ENCODE assay signal across 8 cellular contexts in the genomic region with DNA sequence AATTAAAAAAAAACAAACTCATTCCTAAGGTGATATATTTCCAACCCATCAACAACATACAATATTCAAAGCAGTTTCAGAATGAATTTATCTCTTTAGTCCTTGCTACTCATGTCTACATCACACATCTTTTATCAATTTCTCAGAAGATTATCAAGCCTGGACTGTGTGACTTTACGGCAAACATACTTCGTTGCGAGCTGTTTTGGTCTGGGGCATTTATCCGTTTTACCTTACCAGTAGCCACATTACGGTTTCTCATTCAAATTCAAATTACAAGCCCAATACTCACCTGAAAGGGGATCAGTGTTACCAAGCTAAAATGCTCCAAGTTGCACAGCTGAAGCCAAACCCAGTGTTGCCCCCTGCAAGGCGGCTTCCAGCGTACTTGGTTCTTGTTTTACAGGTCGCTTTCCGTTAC. TPM values are rescaled to one million over a fixed set of nuclear protein-coding genes. Genes with fewer than 3 reads are reported as not detected.
DNase-seq lines count a peak whose midpoint lies in the region; ATAC-seq and TF ChIP-seq lines count a peak whose summit lies in the region.

No MANE protein-coding gene starts in this region.

- H3K9me3 Mint-ChIP-seq in activated T-cell treated with anti-CD3 and anti-CD28 coated beads, Interleukin-2, amount 50 U/mL, for 24 hours: no peaks in the 10 kb centered on the region

- ATAC-seq in GM19452 (IDR thresholded peaks at IDR 0.05; ENCODE audit: unreplicated experiment) (no peak), GM18868 (IDR thresholded peaks at IDR 0.05; ENCODE audit: unreplicated experiment) (no peak), HG03159 (IDR thresholded peaks at IDR 0.05; ENCODE audit: unreplicated experiment) (no peak)

- peaks cover 55% of the 10 kb centered on the region for H3K4me1 Mint-ChIP-seq in activated T-cell treated with anti-CD3 and anti-CD28 coated beads, Interleukin-2, amount 50 U/mL, for 24 hours (ENCODE audit: low read depth)

- H3K36me3 ChIP-seq in adipocyte (ENCODE audit: control insufficient read depth, insufficient read depth, low read length, severe bottlenecking) (peaks cover 60% of the 10 kb centered on the region), liver (ENCODE audit: control insufficient read depth in 4 of 4, insufficient read depth in 3 of 4, low read depth in 1 of 4, low read length in 3 of 4) (peaks cover 10 to 44% (median 43%) of the 10 kb centered on the region in 4 donors), thymus (ENCODE audit: control insufficient read depth, insufficient read depth) (peaks cover 27% of the 10 kb centered on the region)

- H3K4me3 Mint-ChIP-seq in activated T-cell treated with anti-CD3 and anti-CD28 coated beads, Interleukin-2, amount 50 U/mL, for 24 hours: peak overlapping the region; percentile 93

- WGBS in liver: 4% methylated on average over 9 of the region's 9 CpGs
- WGBS in thymus: 14% methylated on average over 9 of the region's 9 CpGs

- no peaks in the 10 kb centered on the region for H3K9me3 ChIP-seq in adipocyte (ENCODE audit: control insufficient read depth, low read length)
- H3K9me3 ChIP-seq in liver (ENCODE audit: control insufficient read depth in 4 of 4, low read length in 3 of 4): no peaks in the 10 kb centered on the region
- no peaks in the 10 kb centered on the region for H3K9me3 ChIP-seq in thymus (ENCODE audit: control insufficient read depth)

- no peak for TF ChIP-seq CTCF in liver (IDR thresholded peaks at IDR 0.05; ENCODE audit: low read depth, low read length, missing input control)

- peak overlapping the region; percentile 99 for H3K4me3 ChIP-seq in adipocyte (ENCODE audit: low read length)
- peak overlapping the region; percentile 64 to 97 (median 82) for H3K4me3 ChIP-seq in liver (ENCODE audit: low read depth in 1 of 3, low read length in 3 of 3)
- H3K4me3 ChIP-seq in thymus (ENCODE audit: low read length): peak overlapping the region; percentile 95

- H3K4me1 ChIP-seq in adipocyte (ENCODE audit: control insufficient read depth, insufficient read depth, low read length) (peaks cover 53% of the 10 kb centered on the region), liver (ENCODE audit: control insufficient read depth in 4 of 4, insufficient read depth in 4 of 4, low read length in 3 of 4) (peaks cover 0 to 54% (median 49%) of the 10 kb centered on the region in 4 donors), thymus (ENCODE audit: control insufficient read depth, insufficient read depth, low read length) (peaks cover 12% of the 10 kb centered on the region)

- no peak for DNase-seq in activated T-cell treated with anti-CD3 and anti-CD28 coated beads, Interleukin-2, amount 50 U/mL, for 24 hours
- DNase-seq in activated T-cell treated with anti-CD3 and anti-CD28 coated beads, Interleukin-2, amount 50 U/mL, for 1 hour: no peak
- DNase-seq in adipocyte (ENCODE audit: low read depth): no peak

- peaks cover 78% of the 10 kb centered on the region for H3K36me3 Mint-ChIP-seq in activated T-cell treated with anti-CD3 and anti-CD28 coated beads, Interleukin-2, amount 50 U/mL, for 24 hours (ENCODE audit: low read depth)

- H3K9ac ChIP-seq in adipocyte (ENCODE audit: low read length) (peak overlapping the region; percentile 89), liver (ENCODE audit: low read depth in 1 of 2, low read length in 2 of 2) (peak overlapping the region; percentile 63 to 90)

- peaks cover 3% of the 10 kb centered on the region for H3K27me3 Mint-ChIP-seq in activated T-cell treated with anti-CD3 and anti-CD28 coated beads, Interleukin-2, amount 50 U/mL, for 24 hours

- no peak for TF ChIP-seq RAD21 in liver (IDR thresholded peaks at IDR 0.05)

- peak overlapping the region in 1 of 2 donors; percentile 0 for H3K27ac ChIP-seq in liver (ENCODE audit: low read depth in 1 of 2, low read length in 2 of 2)
- no peak overlapping the region for H3K27ac ChIP-seq in thymus (ENCODE audit: low read depth)

- peak overlapping the region; percentile 99 for H3K27ac Mint-ChIP-seq in activated T-cell treated with anti-CD3 and anti-CD28 coated beads, Interleukin-2, amount 50 U/mL, for 24 hours

- no peaks in the 10 kb centered on the region for H3K27me3 ChIP-seq in adipocyte (replicated peaks; ENCODE audit: control insufficient read depth, insufficient read depth, low read length)
- H3K27me3 ChIP-seq in liver (ENCODE audit: control insufficient read depth in 4 of 4, insufficient read depth in 4 of 4, low read length in 3 of 4): no peaks in the 10 kb centered on the region
- H3K27me3 ChIP-seq in thymus (ENCODE audit: control insufficient read depth, insufficient read depth): no peaks in the 10 kb centered on the region

TF ChIP-seq in liver, 16 proteins besides CTCF, POLR2A, EP300 and RAD21:
- TF ChIP-seq, protein P1, sequence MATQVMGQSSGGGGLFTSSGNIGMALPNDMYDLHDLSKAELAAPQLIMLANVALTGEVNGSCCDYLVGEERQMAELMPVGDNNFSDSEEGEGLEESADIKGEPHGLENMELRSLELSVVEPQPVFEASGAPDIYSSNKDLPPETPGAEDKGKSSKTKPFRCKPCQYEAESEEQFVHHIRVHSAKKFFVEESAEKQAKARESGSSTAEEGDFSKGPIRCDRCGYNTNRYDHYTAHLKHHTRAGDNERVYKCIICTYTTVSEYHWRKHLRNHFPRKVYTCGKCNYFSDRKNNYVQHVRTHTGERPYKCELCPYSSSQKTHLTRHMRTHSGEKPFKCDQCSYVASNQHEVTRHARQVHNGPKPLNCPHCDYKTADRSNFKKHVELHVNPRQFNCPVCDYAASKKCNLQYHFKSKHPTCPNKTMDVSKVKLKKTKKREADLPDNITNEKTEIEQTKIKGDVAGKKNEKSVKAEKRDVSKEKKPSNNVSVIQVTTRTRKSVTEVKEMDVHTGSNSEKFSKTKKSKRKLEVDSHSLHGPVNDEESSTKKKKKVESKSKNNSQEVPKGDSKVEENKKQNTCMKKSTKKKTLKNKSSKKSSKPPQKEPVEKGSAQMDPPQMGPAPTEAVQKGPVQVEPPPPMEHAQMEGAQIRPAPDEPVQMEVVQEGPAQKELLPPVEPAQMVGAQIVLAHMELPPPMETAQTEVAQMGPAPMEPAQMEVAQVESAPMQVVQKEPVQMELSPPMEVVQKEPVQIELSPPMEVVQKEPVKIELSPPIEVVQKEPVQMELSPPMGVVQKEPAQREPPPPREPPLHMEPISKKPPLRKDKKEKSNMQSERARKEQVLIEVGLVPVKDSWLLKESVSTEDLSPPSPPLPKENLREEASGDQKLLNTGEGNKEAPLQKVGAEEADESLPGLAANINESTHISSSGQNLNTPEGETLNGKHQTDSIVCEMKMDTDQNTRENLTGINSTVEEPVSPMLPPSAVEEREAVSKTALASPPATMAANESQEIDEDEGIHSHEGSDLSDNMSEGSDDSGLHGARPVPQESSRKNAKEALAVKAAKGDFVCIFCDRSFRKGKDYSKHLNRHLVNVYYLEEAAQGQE (IDR thresholded peaks at IDR 0.05): no peak

RNA-seq across cellular contexts. Expression of a gene that starts 1.9 kb away (rescaled TPM):
- total RNA-seq in liver: 100 to 1,000 TPM; 505 to 583 TPM
- polyA plus RNA-seq in liver: 100 to 1,000 TPM; 102 to 191 TPM
- 582 TPM for polyA plus RNA-seq in thymus

RNA-seq across cellular contexts. Expression of a gene that starts 59.3 kb away (rescaled TPM):
- total RNA-seq in liver: not detected
- polyA plus RNA-seq in liver (not detected), thymus (0.07 TPM)
